In the genomic region with DNA sequence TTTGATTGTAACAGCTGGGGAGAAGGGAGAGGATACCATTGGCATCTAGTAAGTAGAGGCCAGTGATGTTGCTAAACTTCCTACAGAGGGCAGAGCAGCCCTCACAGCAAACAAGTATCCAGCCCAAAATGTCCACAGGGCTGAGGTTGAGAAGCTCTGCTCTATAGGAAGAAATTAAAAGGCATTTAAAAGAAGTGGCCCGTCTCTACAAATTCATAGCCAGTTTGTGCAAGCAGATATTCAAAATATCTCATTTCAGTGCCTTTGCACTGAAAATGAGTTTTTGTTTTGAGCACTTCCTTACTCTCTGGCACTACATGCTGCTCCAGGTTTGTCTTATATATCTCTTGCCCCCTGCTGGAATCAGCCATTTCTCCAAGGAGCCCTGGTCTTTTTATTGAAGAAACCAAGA, we compare ENCODE assay signal across 8 cellular contexts.
DNase-seq lines count a peak whose midpoint lies in the region; ATAC-seq and TF ChIP-seq lines count a peak whose summit lies in the region.

No MANE protein-coding gene starts in this region.

- H3K4me3 Mint-ChIP-seq in activated CD4-positive, alpha-beta T cell treated with anti-CD3 and anti-CD28 coated beads, Interleukin-2, amount 10 ng/mL, durations not matched to agents 24 days and 14 days = no peak overlapping the region

- intact Hi-C loops in activated CD4-positive, alpha-beta T cell treated with anti-CD3 and anti-CD28 coated beads, Interleukin-2, amount 10 ng/mL, durations not matched to agents 24 days and 14 days (cut with micrococcal nuclease) = no loop called here

- no peaks in the 10 kb centered on the region for H3F3A ChIP-seq in smooth muscle cell (ENCODE audit: low read depth)

- H3K36me3 ChIP-seq in SK-N-MC (ENCODE audit: insufficient read depth, low read length) (no peaks in the 10 kb centered on the region), cardiac muscle cell (no peaks in the 10 kb centered on the region), smooth muscle cell (ENCODE audit: low read depth) (no peaks in the 10 kb centered on the region)

- H3K27ac ChIP-seq in SK-N-MC (no peak overlapping the region), cardiac muscle cell (no peak overlapping the region), smooth muscle cell (ENCODE audit: low read depth) (no peak overlapping the region)

- no peaks in the 10 kb centered on the region for H3K27me3 Mint-ChIP-seq in activated CD4-positive, alpha-beta T cell treated with anti-CD3 and anti-CD28 coated beads, Interleukin-2, amount 10 ng/mL, durations not matched to agents 24 days and 14 days

- no peaks in the 10 kb centered on the region for H4K20me1 ChIP-seq in smooth muscle cell (ENCODE audit: low read depth)

- no peak overlapping the region for H2AFZ ChIP-seq in smooth muscle cell (ENCODE audit: low read depth)

- H3K9me3 Mint-ChIP-seq in activated CD4-positive, alpha-beta T cell treated with anti-CD3 and anti-CD28 coated beads, Interleukin-2, amount 10 ng/mL, durations not matched to agents 24 days and 14 days = no peaks in the 10 kb centered on the region

- peak; percentile 46 for DNase-seq in EL
- DNase-seq in HT-29 (ENCODE audit: low spot score) = peak; percentile 54
- DNase-seq in SK-N-MC (ENCODE audit: low read depth, low spot score) = peak; percentile 24
- peak; percentile 69 to 80 for DNase-seq in cardiac muscle cell (ENCODE audit: low read depth in 1 of 2, low spot score in 1 of 2)
- DNase-seq in smooth muscle cell (lab: John Stamatoyannopoulos, UW; ENCODE audit: unreplicated experiment) = no peak
- DNase-seq in activated CD4-positive, alpha-beta T cell treated with anti-CD3 and anti-CD28 coated beads, Interleukin-2, amount 10 ng/mL, durations not matched to agents 24 days and 14 days = no peak
- no peak for DNase-seq in HuH-7.5 (ENCODE audit: low spot score)

- H3K9me3 ChIP-seq in SK-N-MC (ENCODE audit: low read depth, low read length) (no peaks in the 10 kb centered on the region), cardiac muscle cell (ENCODE audit: low read depth) (no peaks in the 10 kb centered on the region), smooth muscle cell (replicated peaks; ENCODE audit: low read depth) (no peaks in the 10 kb centered on the region)

- no peak overlapping the region for H3K9ac ChIP-seq in SK-N-MC (ENCODE audit: insufficient read length)
- H3K9ac ChIP-seq in smooth muscle cell (ENCODE audit: low read depth) = no peak overlapping the region

- H3K79me2 ChIP-seq in smooth muscle cell (ENCODE audit: low read depth) = no peaks in the 10 kb centered on the region

- H3K4me1 ChIP-seq in cardiac muscle cell (ENCODE audit: low read depth) (peaks cover 8% of the 10 kb centered on the region), smooth muscle cell (ENCODE audit: low read depth) (peaks cover 36% of the 10 kb centered on the region)

- no peaks in the 10 kb centered on the region for H3K36me3 Mint-ChIP-seq in activated CD4-positive, alpha-beta T cell treated with anti-CD3 and anti-CD28 coated beads, Interleukin-2, amount 10 ng/mL, durations not matched to agents 24 days and 14 days (ENCODE audit: low read depth)

- no peaks in the 10 kb centered on the region for H3K4me1 Mint-ChIP-seq in activated CD4-positive, alpha-beta T cell treated with anti-CD3 and anti-CD28 coated beads, Interleukin-2, amount 10 ng/mL, durations not matched to agents 24 days and 14 days

- H3K27ac Mint-ChIP-seq in activated CD4-positive, alpha-beta T cell treated with anti-CD3 and anti-CD28 coated beads, Interleukin-2, amount 10 ng/mL, durations not matched to agents 24 days and 14 days = no peak overlapping the region

- peak; percentile 71 for TF ChIP-seq CTCF in cardiac muscle cell (IDR thresholded peaks at IDR 0.05; ENCODE audit: low read depth, low read length)
- TF ChIP-seq CTCF in smooth muscle cell (IDR thresholded peaks at IDR 0.05; ENCODE audit: borderline replicate concordance, insufficient read depth, poor library complexity, severe bottlenecking) = peak; percentile 33

- H3K27me3 ChIP-seq in cardiac muscle cell (no peaks in the 10 kb centered on the region), smooth muscle cell (ENCODE audit: low read depth) (no peaks in the 10 kb centered on the region)

- 27% methylated on average over 1 of the region's 1 CpG for WGBS in smooth muscle cell (ENCODE audit: low lambda C conversion rate)

- H3K4me3 ChIP-seq in SK-N-MC (no peak overlapping the region), cardiac muscle cell (no peak overlapping the region), smooth muscle cell (no peak overlapping the region)

- peak overlapping the region; percentile 47 for H3K4me2 ChIP-seq in smooth muscle cell

- no peak for ATAC-seq in GM19452 (IDR thresholded peaks at IDR 0.05; ENCODE audit: unreplicated experiment)

Comparison
In these comparisons a context has a peak if more than half of its experiments do, and no peak if none do; other contexts are left out.
1. DNase-seq: peak in EL (single experiment), HT-29 (single experiment), SK-N-MC (single experiment) and cardiac muscle cell (2 of 2); none in smooth muscle cell (single experiment), activated CD4-positive, alpha-beta T cell treated with anti-CD3 and anti-CD28 coated beads, Interleukin-2, amount 10 ng/mL, durations not matched to agents 24 days and 14 days (single experiment) and HuH-7.5 (single experiment).